7 cellular contexts compared by ENCODE assay signal in the genomic region with DNA sequence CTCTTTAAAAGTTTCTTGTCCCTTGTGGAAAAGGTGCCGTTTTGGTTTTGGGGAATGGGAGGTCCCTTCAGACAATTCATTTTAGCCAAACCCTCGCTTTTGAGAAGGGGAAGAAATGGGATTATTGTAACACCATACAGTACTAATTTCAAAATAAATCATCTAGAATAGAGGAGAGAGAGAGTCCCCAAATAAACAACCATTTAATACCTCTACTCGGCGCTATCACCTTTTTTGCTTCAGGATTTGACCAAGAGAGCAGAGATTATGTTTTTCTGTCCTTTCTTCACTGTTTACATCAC. TPM values are rescaled to one million over a fixed set of nuclear protein-coding genes. Genes with fewer than 3 reads are reported as not detected.
DNase-seq lines count a peak whose midpoint lies in the region; ATAC-seq lines count a peak whose summit lies in the region.

No MANE protein-coding gene starts in this region.

- peak overlapping the region; percentile 90 for H3K27ac ChIP-seq in HUES48 (ENCODE audit: low read depth, low read length)

- H3K4me3 ChIP-seq in HUES48 (ENCODE audit: low read depth, low read length): peak overlapping the region; percentile 95
- peak overlapping the region; percentile 93 for H3K4me3 ChIP-seq in iPS-15b (ENCODE audit: low read depth, low read length)

- peaks cover 15% of the 10 kb centered on the region for H3K36me3 Mint-ChIP-seq in activated CD8-positive, alpha-beta T cell treated with anti-CD3 and anti-CD28 coated beads, Interleukin-2, amount 10 ng/mL, durations not matched to agents 7 days and 5 days (ENCODE audit: low read depth)
- H3K36me3 Mint-ChIP-seq in stimulated activated naive B cell treated with anti-CD40 and anti-IgM and Interleukin-4, amounts not matched to agents 10 μg/mL and 1 μg/mL and 100 μg/mL, for 72 hours: peaks cover 1 to 8% of the 10 kb centered on the region in 2 donors

- CTCF ChIA-PET in activated CD8-positive, alpha-beta T cell treated with anti-CD3 and anti-CD28 coated beads, Interleukin-2, amount 10 ng/mL, durations not matched to agents 7 days and 5 days (lab: Charles Lee): interaction anchor here (0.5 to 1.2 kb wide), 3 partner anchors 154 to 335 kb away, joined by 3 read pairs; a partner anchor contains a TSS

- peak overlapping the region; percentile 93 for H3K4me3 Mint-ChIP-seq in activated CD8-positive, alpha-beta T cell treated with anti-CD3 and anti-CD28 coated beads, Interleukin-2, amount 10 ng/mL, durations not matched to agents 7 days and 5 days
- peak overlapping the region; percentile 91 to 92 for H3K4me3 Mint-ChIP-seq in stimulated activated naive B cell treated with anti-CD40 and anti-IgM and Interleukin-4, amounts not matched to agents 10 μg/mL and 1 μg/mL and 100 μg/mL, for 72 hours

- H3K27me3 ChIP-seq in HUES48 (ENCODE audit: control insufficient read depth, insufficient read depth, low read length): 0 out of 2 replicates have a peak, but pooled peaks cover 3% of the 10 kb centered on the region
- no peaks in the 10 kb centered on the region for H3K27me3 ChIP-seq in iPS-15b (ENCODE audit: control insufficient read depth, insufficient read depth, low read length)

- no peaks in the 10 kb centered on the region for H3K9me3 Mint-ChIP-seq in activated CD8-positive, alpha-beta T cell treated with anti-CD3 and anti-CD28 coated beads, Interleukin-2, amount 10 ng/mL, durations not matched to agents 7 days and 5 days (ENCODE audit: insufficient read depth)
- H3K9me3 Mint-ChIP-seq in stimulated activated naive B cell treated with anti-CD40 and anti-IgM and Interleukin-4, amounts not matched to agents 10 μg/mL and 1 μg/mL and 100 μg/mL, for 72 hours: no peaks in the 10 kb centered on the region

- H3K9ac ChIP-seq in HUES48 (ENCODE audit: low read depth, low read length): peak overlapping the region; percentile 80
- H3K9ac ChIP-seq in iPS-15b (ENCODE audit: low read depth, low read length): no peak overlapping the region

- H3K9me3 ChIP-seq in HUES48 (ENCODE audit: control insufficient read depth, insufficient read depth, low read length) (no peaks in the 10 kb centered on the region), iPS-15b (ENCODE audit: control insufficient read depth, insufficient read depth, low read length) (no peaks in the 10 kb centered on the region)

- peaks cover 2% of the 10 kb centered on the region for H3K27me3 Mint-ChIP-seq in activated CD8-positive, alpha-beta T cell treated with anti-CD3 and anti-CD28 coated beads, Interleukin-2, amount 10 ng/mL, durations not matched to agents 7 days and 5 days (ENCODE audit: low read depth)
- H3K27me3 Mint-ChIP-seq in stimulated activated naive B cell treated with anti-CD40 and anti-IgM and Interleukin-4, amounts not matched to agents 10 μg/mL and 1 μg/mL and 100 μg/mL, for 72 hours: no peaks in the 10 kb centered on the region

- peaks cover 10% of the 10 kb centered on the region; the same call in 1 of the 2 replicates for H3K36me3 ChIP-seq in HUES48 (ENCODE audit: control insufficient read depth, insufficient read depth, low read length)
- no peaks in the 10 kb centered on the region for H3K36me3 ChIP-seq in iPS-15b (ENCODE audit: control insufficient read depth, insufficient read depth, low read length)

- no peak for DNase-seq in activated CD8-positive, alpha-beta T cell treated with anti-CD3 and anti-CD28 coated beads, Interleukin-2, amount 10 ng/mL, durations not matched to agents 7 days and 5 days
- no peak for DNase-seq in stimulated activated naive B cell treated with anti-CD40 and anti-IgM and Interleukin-4, amounts not matched to agents 10 μg/mL and 1 μg/mL and 100 μg/mL, for 72 hours
- DNase-seq in DMS 273 (lab: John Stamatoyannopoulos, UW; ENCODE audit: unreplicated experiment) (no peak), midbrain (lab: John Stamatoyannopoulos, UW) (no peak)

- POLR2A ChIA-PET in activated CD8-positive, alpha-beta T cell treated with anti-CD3 and anti-CD28 coated beads, Interleukin-2, amount 10 ng/mL, durations not matched to agents 7 days and 5 days (lab: Charles Lee): interaction anchor here (0.7 to 1.9 kb wide), 9 partner anchors 17 to 1001 kb away, joined by 3 to 21 read pairs (median 3); a partner anchor contains a TSS

- peak overlapping the region; percentile 99 for H3K27ac Mint-ChIP-seq in activated CD8-positive, alpha-beta T cell treated with anti-CD3 and anti-CD28 coated beads, Interleukin-2, amount 10 ng/mL, durations not matched to agents 7 days and 5 days
- peak overlapping the region; percentile 94 for H3K27ac Mint-ChIP-seq in stimulated activated naive B cell treated with anti-CD40 and anti-IgM and Interleukin-4, amounts not matched to agents 10 μg/mL and 1 μg/mL and 100 μg/mL, for 72 hours

- H3K4me1 ChIP-seq in HUES48 (ENCODE audit: control insufficient read depth, insufficient read depth, low read length) (peaks cover 28% of the 10 kb centered on the region), iPS-15b (ENCODE audit: control insufficient read depth, insufficient read depth, low read length) (peaks cover 16% of the 10 kb centered on the region)

- ATAC-seq in activated CD8-positive, alpha-beta T cell treated with anti-CD3 and anti-CD28 coated beads, Interleukin-2, amount 10 ng/mL, durations not matched to agents 7 days and 5 days: no peak
- ATAC-seq in stimulated activated naive B cell treated with anti-CD40 and anti-IgM and Interleukin-4, amounts not matched to agents 10 μg/mL and 1 μg/mL and 100 μg/mL, for 72 hours (replicated peaks): no peak
- no peak for ATAC-seq in HG03457 (IDR thresholded peaks at IDR 0.05; ENCODE audit: unreplicated experiment)

- H3K4me1 Mint-ChIP-seq in activated CD8-positive, alpha-beta T cell treated with anti-CD3 and anti-CD28 coated beads, Interleukin-2, amount 10 ng/mL, durations not matched to agents 7 days and 5 days (ENCODE audit: low read depth): peaks cover 29% of the 10 kb centered on the region
- peaks cover 7 to 33% of the 10 kb centered on the region in 2 donors for H3K4me1 Mint-ChIP-seq in stimulated activated naive B cell treated with anti-CD40 and anti-IgM and Interleukin-4, amounts not matched to agents 10 μg/mL and 1 μg/mL and 100 μg/mL, for 72 hours

RNA-seq across cellular contexts. Expression of a gene that starts 0.8 kb away (rescaled TPM):
- total RNA-seq in activated CD8-positive, alpha-beta T cell treated with anti-CD3 and anti-CD28 coated beads, Interleukin-2, amount 10 ng/mL, durations not matched to agents 7 days and 5 days: 10 to 100 TPM; 28.1 to 32.9 TPM
